15 cellular contexts compared by ENCODE assay signal in the genomic region with DNA sequence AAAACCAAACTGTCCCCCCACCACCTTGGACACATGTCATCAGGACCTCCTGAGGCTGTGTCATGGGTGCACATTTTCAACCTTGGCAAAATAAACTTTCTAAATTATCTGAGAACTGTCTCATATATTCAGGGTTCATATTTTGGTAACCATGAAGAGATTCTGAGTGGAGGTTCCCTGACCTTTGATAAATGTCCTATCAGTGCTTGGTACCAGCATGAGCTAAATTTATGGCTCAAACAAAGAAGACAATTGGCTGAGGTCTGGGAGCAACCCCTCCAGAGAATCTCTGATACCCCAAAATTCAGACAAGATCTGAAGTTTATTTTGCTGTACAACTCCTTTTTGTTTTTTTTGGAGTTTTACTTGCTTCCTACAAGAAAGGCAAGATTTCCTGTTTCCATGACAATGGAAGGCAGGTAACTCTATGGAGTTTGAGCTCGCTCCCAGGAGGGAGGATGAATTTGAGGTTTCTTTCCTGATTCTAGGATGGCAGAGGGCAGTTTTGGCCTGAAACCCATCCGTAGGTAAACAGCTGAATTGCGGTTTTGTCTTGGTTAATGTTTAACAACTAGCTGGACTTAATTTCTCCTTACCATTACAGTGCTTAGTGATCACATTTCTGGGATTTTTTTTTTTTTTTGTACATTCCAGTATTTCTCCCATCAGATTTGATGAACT. TPM values are rescaled to one million over a fixed set of nuclear protein-coding genes. Genes with fewer than 3 reads are reported as not detected.
DNase-seq lines count a peak whose midpoint lies in the region; ATAC-seq, FAIRE-seq and TF ChIP-seq lines count a peak whose summit lies in the region.
"Had no signal": no experiment of that assay in that cellular context is flagged by ENCODE, and none has a peak within 500 bp of the region (broad histone marks: within the 10 kb centered on the region; RNA-seq: fewer than 3 reads in every experiment).

No MANE protein-coding gene starts in this region.

- no peak overlapping the region for H2BK5ac ChIP-seq in H9 (ENCODE audit: insufficient read length, low read length)

- H3K36me3 ChIP-seq in HepG2 (replicated peaks in 1 of 2; ENCODE audit: control insufficient read depth in 1 of 2, insufficient read depth in 2 of 2, low read length in 2 of 2) (no peaks in the 10 kb centered on the region), Karpas-422 (ENCODE audit: insufficient read depth, low read length) (no peaks in the 10 kb centered on the region)

- DNase-seq in H9 (no peak), HK-2 (ENCODE audit: unreplicated experiment) (peak; percentile 2), HepG2 (ENCODE audit: low spot score) (peak; percentile 91), Right ventricle myocardium inferior (ENCODE audit: missing footprints) (no peak), Karpas-422 (no peak), AG20443 (ENCODE audit: low spot score) (no peak)
- DNase-seq in activated naive CD4-positive, alpha-beta T cell treated with Interleukin-2 at 50 U/mL for 16 hours = no peak
- DNase-seq: activated T-cell treated with anti-CD3 and anti-CD28 coated beads, Interleukin-2, amount 50 U/mL, for 72 hours; central memory CD4-positive, alpha-beta T cell; COR-L47; NCI-H69 had no signal

- in situ Hi-C loops in HepG2 (cut with HindIII; ENCODE audit: extremely low pct_ligation_motif_present, low pct_unique_long_range_greater_than_20kb) = no loop called here

- H4K91ac ChIP-seq in H9 (ENCODE audit: insufficient read length, low read depth, low read length) = no peak overlapping the region

- H3K4ac ChIP-seq in H9 (ENCODE audit: low read depth, low read length) = no peak overlapping the region

- H3K27ac ChIP-seq in H9 (ENCODE audit: insufficient read length, low read depth, low read length) = no peak overlapping the region
- peak overlapping the region; percentile 95 for H3K27ac ChIP-seq in HepG2 (ENCODE audit: extremely low read length, insufficient read depth, low read length)
- H3K27ac ChIP-seq in Karpas-422 (ENCODE audit: low read length) = no peak overlapping the region
- H3K27ac ChIP-seq: foreskin keratinocyte had no signal

- H3K4me2 ChIP-seq in H9 (ENCODE audit: insufficient read depth, insufficient read length, low read length) (no peak overlapping the region), HepG2 (ENCODE audit: low read depth, low read length) (peak overlapping the region; percentile 69), Karpas-422 (ENCODE audit: low read depth, low read length, poor library complexity, severe bottlenecking) (no peak overlapping the region)

- H3K9ac ChIP-seq in H9 (ENCODE audit: extremely low read depth, insufficient read length, low read length) (no peak overlapping the region), HepG2 (ENCODE audit: insufficient read depth, low read depth, low read length) (peak overlapping the region; percentile 72), Karpas-422 (ENCODE audit: low read length) (no peak overlapping the region)

- no peak overlapping the region for H3T11ph ChIP-seq in H9 (ENCODE audit: low read length)

- H3K9me2 ChIP-seq in Karpas-422 (replicated peaks; ENCODE audit: insufficient read depth, low read length) = no peaks in the 10 kb centered on the region

- H3K79me2 ChIP-seq in H9 (ENCODE audit: insufficient read depth, low read length) (no peaks in the 10 kb centered on the region), HepG2 (ENCODE audit: insufficient read depth, low read length) (no peaks in the 10 kb centered on the region), Karpas-422 (ENCODE audit: low read length) (no peaks in the 10 kb centered on the region)

- H3K79me1 ChIP-seq in H9 (ENCODE audit: insufficient read depth, low read depth, low read length, poor library complexity, severe bottlenecking) = no peaks in the 10 kb centered on the region

- H3K27ac Mint-ChIP-seq in H9 = peak overlapping the region in 2 of 3 experiments; percentile 10 to 74; a peak in 3 of 7 replicates
- H3K27ac Mint-ChIP-seq: activated T-cell treated with anti-CD3 and anti-CD28 coated beads, Interleukin-2, amount 50 U/mL, for 72 hours; stimulated activated effector memory CD8-positive, alpha-beta T cell treated with anti-CD3 and anti-CD28 coated beads, Interleukin-12 subunit alpha, Interleukin-12 subunit beta, amount 100 ng/mL, for 72 hours had no signal

- ATAC-seq in GM18868 (IDR thresholded peaks at IDR 0.05; ENCODE audit: unreplicated experiment) (peak; percentile 5), HepG2 (peak; percentile 84), Right ventricle myocardium inferior (no peak)
- ATAC-seq: activated T-cell treated with anti-CD3 and anti-CD28 coated beads, Interleukin-2, amount 50 U/mL, for 72 hours; stimulated activated effector memory CD8-positive, alpha-beta T cell treated with anti-CD3 and anti-CD28 coated beads, Interleukin-12 subunit alpha, Interleukin-12 subunit beta, amount 100 ng/mL, for 72 hours had no signal

- no TSS peak for BruUV-seq in HepG2 (replicated peaks; lab: Mats Ljungman, UMichigan)

- H3K23ac ChIP-seq in H9 (ENCODE audit: insufficient read length, low read depth, low read length) = no peak overlapping the region

- WGBS in H9 (ENCODE audit: extremely low coverage, insufficient read length, low lambda C conversion rate) = no CpG with 5 or more reads among the region's 3 CpGs
- 4% methylated on average over 2 of the region's 3 CpGs for WGBS in HepG2 (ENCODE audit: low lambda C conversion rate)

- no peak overlapping the region for H2BK15ac ChIP-seq in H9 (ENCODE audit: low read depth, low read length)

- POLR2A ChIA-PET in HepG2 (lab: Yijun Ruan, JAX) = interaction anchor here (0.7 to 4.0 kb wide), 8 partner anchors 27 to 295 kb away, joined by 3 to 35 read pairs (median 6); a partner anchor contains a TSS

- intact Hi-C loops in HepG2 (cut with micrococcal nuclease; ENCODE audit: unreplicated experiment) (loop anchor here (1.0 to 10.0 kb wide), 8 partner anchors 77 to 446 kb away; a partner anchor contains a TSS), Right ventricle myocardium inferior (cut with DNase I) (no loop called here)

- H3K18ac ChIP-seq in H9 (ENCODE audit: insufficient read length, low read depth, low read length) = no peak overlapping the region

- TF ChIP-seq RAD21 in HepG2 (CRISPR knock-in tag; IDR thresholded peaks at IDR 0.05) = no peak

- TF ChIP-seq CTCF in H9 (conservative IDR thresholded peaks at IDR 0.05) = no peak
- TF ChIP-seq CTCF in HepG2 (CRISPR knock-in tag; IDR thresholded peaks at IDR 0.05) = no peak

- H3K9me3 ChIP-seq in H9 (ENCODE audit: control insufficient read depth, low read depth, low read length) (no peaks in the 10 kb centered on the region), HepG2 (ENCODE audit: low read length) (no peaks in the 10 kb centered on the region), Karpas-422 (ENCODE audit: low read length) (no peaks in the 10 kb centered on the region)

- H4K20me1 ChIP-seq in H9 (ENCODE audit: control insufficient read depth, insufficient read depth, insufficient read length) = no peaks in the 10 kb centered on the region
- H4K20me1 ChIP-seq in HepG2 (ENCODE audit: insufficient read depth, low read length) = no peaks in the 10 kb centered on the region
- no peaks in the 10 kb centered on the region for H4K20me1 ChIP-seq in Karpas-422 (ENCODE audit: insufficient read depth, low read depth, low read length)

- H4K5ac ChIP-seq in H9 (ENCODE audit: insufficient read length, low read depth, low read length) = no peak overlapping the region

- H3K4me3 Mint-ChIP-seq in H9 = no peak overlapping the region
- H3K4me3 Mint-ChIP-seq: activated T-cell treated with anti-CD3 and anti-CD28 coated beads, Interleukin-2, amount 50 U/mL, for 72 hours; stimulated activated effector memory CD8-positive, alpha-beta T cell treated with anti-CD3 and anti-CD28 coated beads, Interleukin-12 subunit alpha, Interleukin-12 subunit beta, amount 100 ng/mL, for 72 hours had no signal

- H2BK20ac ChIP-seq in H9 (ENCODE audit: low read depth, low read length, poor library complexity, severe bottlenecking) = no peak overlapping the region

- no peak overlapping the region for H2AK5ac ChIP-seq in H9 (ENCODE audit: insufficient read length, low read length)

- H3K4me3 ChIP-seq in HepG2 (replicated peaks in 1 of 3; ENCODE audit: insufficient read depth in 1 of 3, low read depth in 2 of 3, low read length in 3 of 3) (peak overlapping the region in 2 of 3 experiments; percentile 15 to 26; a peak in 2 of 6 replicates), Karpas-422 (ENCODE audit: low read length) (no peak overlapping the region)

- CTCF ChIA-PET in HepG2 (lab: Yijun Ruan, JAX; ENCODE audit: low intra/inter-chr PET ratio, low total read pairs) = no interaction called here

- FAIRE-seq in HepG2 (lab: Jason Lieb, UNC) = peak; percentile 28

- peak in 1 of 2 experiments; percentile 72; a peak in 2 of 4 replicates for TF ChIP-seq EP300 in HepG2 (IDR thresholded peaks at IDR 0.05; ENCODE audit: low read depth in 2 of 2, low read length in 2 of 2)
- TF ChIP-seq EP300 in HepG2 (CRISPR knock-in tag; IDR thresholded peaks at IDR 0.05; ENCODE audit: borderline replicate concordance) = no peak

- no peak overlapping the region for H4K8ac ChIP-seq in H9 (replicated peaks; ENCODE audit: insufficient read length, low read depth, low read length)

- H2BK12ac ChIP-seq in H9 (ENCODE audit: insufficient read length, low read depth, low read length) = no peak overlapping the region

- peak overlapping the region; percentile 48 for H2BK120ac ChIP-seq in H9 (ENCODE audit: low read depth, low read length, poor library complexity, severe bottlenecking)

- H3K27me3 ChIP-seq in H9 (ENCODE audit: insufficient read depth, low read length) (no peaks in the 10 kb centered on the region), HepG2 (ENCODE audit: control insufficient read depth in 1 of 2, insufficient read depth in 2 of 2, low read length in 2 of 2) (no peaks in the 10 kb centered on the region), Karpas-422 (ENCODE audit: low read length) (no peaks in the 10 kb centered on the region)
- H3K27me3 ChIP-seq: foreskin keratinocyte had no signal

- peaks cover 8% of the 10 kb centered on the region; the same call in 1 of the 2 replicates for H3K4me1 ChIP-seq in H9 (ENCODE audit: insufficient read depth, low read length)
- H3K4me1 ChIP-seq in HepG2 (ENCODE audit: insufficient read depth, low read length) = peaks cover 53% of the 10 kb centered on the region
- H3K4me1 ChIP-seq in Karpas-422 (ENCODE audit: low read length) = no peaks in the 10 kb centered on the region

- H3K56ac ChIP-seq in H9 (ENCODE audit: insufficient read length, low read depth, low read length) = no peak overlapping the region

- TF ChIP-seq POLR2A in HepG2 (IDR thresholded peaks at IDR 0.05; ENCODE audit: insufficient read depth in 1 of 2, low read depth in 2 of 2, low read length in 2 of 2) = no peak

- no peaks in the 10 kb centered on the region for H3K27me3 Mint-ChIP-seq in H9 (ENCODE audit: low read depth)

- H3K36me3 Mint-ChIP-seq in H9 (ENCODE audit: insufficient read depth in 1 of 3, low read depth in 3 of 3) = peaks cover 3 to 15% (median 4%) of the 10 kb centered on the region in 3 experiments; a peak in 6 of 7 replicates
- H3K36me3 Mint-ChIP-seq: stimulated activated effector memory CD8-positive, alpha-beta T cell treated with anti-CD3 and anti-CD28 coated beads, Interleukin-12 subunit alpha, Interleukin-12 subunit beta, amount 100 ng/mL, for 72 hours had no signal

- H3K4me1 Mint-ChIP-seq in H9 = peaks cover 32 to 36% of the 10 kb centered on the region in 2 experiments
- H3K4me1 Mint-ChIP-seq: stimulated activated effector memory CD8-positive, alpha-beta T cell treated with anti-CD3 and anti-CD28 coated beads, Interleukin-12 subunit alpha, Interleukin-12 subunit beta, amount 100 ng/mL, for 72 hours had no signal

- peaks cover 3 to 4% of the 10 kb centered on the region in 2 experiments; a peak in 4 of 5 replicates for H3K9me3 Mint-ChIP-seq in H9
- H3K9me3 Mint-ChIP-seq: activated T-cell treated with anti-CD3 and anti-CD28 coated beads, Interleukin-2, amount 50 U/mL, for 72 hours; stimulated activated effector memory CD8-positive, alpha-beta T cell treated with anti-CD3 and anti-CD28 coated beads, Interleukin-12 subunit alpha, Interleukin-12 subunit beta, amount 100 ng/mL, for 72 hours had no signal

- no peak overlapping the region for H2AFZ ChIP-seq in H9 (ENCODE audit: low read length)
- no peak overlapping the region for H2AFZ ChIP-seq in HepG2 (ENCODE audit: low read length)
- H2AFZ ChIP-seq in Karpas-422 (ENCODE audit: low read length) = no peak overlapping the region

- H3K23me2 ChIP-seq in H9 (ENCODE audit: insufficient read length, low read depth, low read length, poor library complexity, severe bottlenecking) = no peaks in the 10 kb centered on the region

- no peak overlapping the region for H3K14ac ChIP-seq in H9 (ENCODE audit: insufficient read depth, low read length)

RNA-seq across cellular contexts. Expression of a gene that starts 14.5 kb away (rescaled TPM):
- total RNA-seq in H9 (2021) (not detected in 2 replicates), HepG2 (2016; rRNA removed; fragmentation: Illumina TruSeq; extraction: Trizol) (0.04 TPM in 1 of 2 replicates, not detected in the other), Right ventricle myocardium inferior (not detected)
- total RNA-seq in HepG2 (2016; cell fraction: cytosol; rRNA removed; fragmentation: Illumina TruSeq; extraction: Trizol; ENCODE audit: low read depth) = not detected in 2 replicates
- 0.09 TPM in 1 of 2 replicates, not detected in the other for total RNA-seq in HepG2 (2016; cell fraction: insoluble cytoplasmic fraction; rRNA removed; fragmentation: Illumina TruSeq; extraction: Trizol)
- not detected in 2 replicates for total RNA-seq in HepG2 (2016; cell fraction: membrane; rRNA removed; fragmentation: Illumina TruSeq; extraction: Trizol)
- not detected in 2 replicates for total RNA-seq in HepG2 (2016; cell fraction: nucleus; rRNA removed; fragmentation: Illumina TruSeq; extraction: Trizol)
- polyA plus RNA-seq in HepG2 (2011; rRNA removed) = 0.07 and 0.11 TPM in 2 replicates
- polyA plus RNA-seq in HepG2 (2011; cell fraction: cytosol; rRNA removed) = 0.17 TPM in 1 of 2 replicates, not detected in the other
- not detected in 2 replicates for polyA plus RNA-seq in HepG2 (2011; cell fraction: nucleus; rRNA removed)
- 0.12 and 0.20 TPM in 2 replicates for polyA plus RNA-seq in HepG2 (2012)
- polyA plus RNA-seq in HepG2 (2016; cell fraction: cytosol; fragmentation: Illumina TruSeq; extraction: Trizol; ENCODE audit: low read depth) = not detected in 2 replicates
- polyA plus RNA-seq in HepG2 (2016; cell fraction: insoluble cytoplasmic fraction; fragmentation: Illumina TruSeq; extraction: Trizol; ENCODE audit: low read depth) = not detected in 2 replicates
- not detected in 2 replicates for polyA plus RNA-seq in HepG2 (2016; cell fraction: membrane; fragmentation: Illumina TruSeq; extraction: Trizol; ENCODE audit: low read depth)
- polyA plus RNA-seq in HepG2 (2016; cell fraction: nucleus; fragmentation: Illumina TruSeq; extraction: Trizol; ENCODE audit: insufficient read depth, low read depth) = not detected in 2 replicates
- 0.12 TPM in 1 of 2 replicates, not detected in the other for polyA minus RNA-seq in HepG2 (2011; rRNA and poly(A)+ RNA removed; ENCODE audit: low replicate concordance)
- polyA minus RNA-seq in HepG2 (2011; cell fraction: cytosol; rRNA and poly(A)+ RNA removed) = not detected in 2 replicates
- polyA minus RNA-seq in HepG2 (2011; cell fraction: nucleus; rRNA and poly(A)+ RNA removed) = 0.13 TPM in 1 of 2 replicates, not detected in the other
- total RNA-seq in Karpas-422 (2014; rRNA removed; shearing (Covaris generic); ENCODE audit: low replicate concordance) = not detected in 2 replicates
- total RNA-seq: activated T-cell treated with anti-CD3 and anti-CD28 coated beads, Interleukin-2, amount 50 U/mL, for 72 hours; foreskin keratinocyte; T-helper 2 cell treated with Interferon-gamma antibody and Interleukin-4, amounts not matched to agents 100 ng/mL and 5 ng/mL, for 36 hours had no signal
- polyA plus RNA-seq: foreskin keratinocyte had no signal

Comparison
In these comparisons a context has a peak if more than half of its experiments do, and no peak if none do; other contexts are left out.
1. DNase-seq: peak in HK-2 (single experiment) and HepG2 (single experiment); none in H9 (single experiment), Right ventricle myocardium inferior (single experiment), Karpas-422 (single experiment), AG20443 (single experiment) and activated naive CD4-positive, alpha-beta T cell treated with Interleukin-2 at 50 U/mL for 16 hours (single experiment).